ENCODE assay signal across 18 cellular contexts in genomic region chr5:3845249-3845648, GRCh38.
"Had no signal": no experiment of that assay in that cellular context is flagged by ENCODE, and none has a peak within 500 bp of the region (broad histone marks: within the 10 kb centered on the region; RNA-seq: fewer than 3 reads in every experiment).

No MANE protein-coding gene starts in this region.

- H3K27me3 ChIP-seq: hepatocyte, neutrophil, sigmoid colon, tibial artery had no signal

- H3K9me3 ChIP-seq: lower lobe of right lung, neutrophil, sigmoid colon, tibial artery had no signal

- H3K79me2 ChIP-seq: hepatocyte, parathyroid adenoma had no signal

- H3K4me3 ChIP-seq: hepatocyte, lower lobe of right lung, sigmoid colon, tibial artery had no signal

- H3K36me3 Mint-ChIP-seq: natural killer cell treated with Interleukin-12 subunit alpha and Interleukin-12 subunit beta and Interleukin-15 and Interleukin-18, amount 100 ng/mL, for 72 hours had no signal

- H3K4me1 ChIP-seq: lower lobe of right lung, parathyroid adenoma, sigmoid colon, tibial artery had no signal

- DNase-seq: activated CD4-positive, alpha-beta T cell treated with anti-CD3 and anti-CD28 coated beads, Interleukin-2, amount 50 U/mL, for 4 hours; activated effector memory CD4-positive, alpha-beta T cell treated with anti-CD3 and anti-CD28 coated beads, Interleukin-2, amount 50 U/mL, for 16 hours; activated naive CD4-positive, alpha-beta T cell treated with anti-CD3 and anti-CD28 coated beads, Interleukin-2, amount 50 U/mL, for 16 hours; activated T-cell treated with anti-CD3 and anti-CD28 coated beads, Interleukin-2, amount 50 U/mL, for 72 hours; aorta; effector CD8-positive, alpha-beta T cell; lower lobe of right lung; sigmoid colon; stimulated activated naive CD8-positive, alpha-beta T cell treated with anti-CD3 and anti-CD28 coated beads, Interleukin-15, Interleukin-2, amounts not matched to agents 100 U/mL and 50 U/mL, for 24 hours; substantia nigra; T-helper 2 cell; tibial artery had no signal

- H3K4me3 Mint-ChIP-seq: activated T-cell treated with anti-CD3 and anti-CD28 coated beads, Interleukin-2, amount 50 U/mL, for 72 hours; dendritic cell treated with granulocyte-macrophage colony-stimulating factor and Interleukin-4, amounts not matched to agents 40 ng/mL and 50 ng/mL, for 4 days; natural killer cell treated with Interleukin-12 subunit alpha and Interleukin-12 subunit beta and Interleukin-15 and Interleukin-18, amount 100 ng/mL, for 72 hours had no signal

- FAIRE-seq: islet of Langerhans had no signal

- H3K4me2 ChIP-seq: hepatocyte had no signal

- H3K9ac ChIP-seq: parathyroid adenoma had no signal

- H3K27ac Mint-ChIP-seq: activated T-cell treated with anti-CD3 and anti-CD28 coated beads, Interleukin-2, amount 50 U/mL, for 72 hours; dendritic cell treated with granulocyte-macrophage colony-stimulating factor and Interleukin-4, amounts not matched to agents 40 ng/mL and 50 ng/mL, for 4 days; natural killer cell treated with Interleukin-12 subunit alpha and Interleukin-12 subunit beta and Interleukin-15 and Interleukin-18, amount 100 ng/mL, for 72 hours had no signal

- ATAC-seq: activated T-cell treated with anti-CD3 and anti-CD28 coated beads, Interleukin-2, amount 50 U/mL, for 72 hours; lower lobe of right lung; stimulated activated naive CD8-positive, alpha-beta T cell treated with anti-CD3 and anti-CD28 coated beads, Interleukin-15, Interleukin-2, amounts not matched to agents 100 U/mL and 50 U/mL, for 24 hours had no signal

- H3K27ac ChIP-seq: hepatocyte, lower lobe of right lung, neutrophil, parathyroid adenoma, sigmoid colon, tibial artery had no signal

- H3K27me3 Mint-ChIP-seq: dendritic cell treated with granulocyte-macrophage colony-stimulating factor and Interleukin-4, amounts not matched to agents 40 ng/mL and 50 ng/mL, for 4 days had no signal

- H3K36me3 ChIP-seq: lower lobe of right lung, neutrophil, sigmoid colon, tibial artery had no signal

- H2AFZ ChIP-seq: hepatocyte, parathyroid adenoma had no signal
